ENCODE assay signal across 9 cellular contexts in the genomic region with DNA sequence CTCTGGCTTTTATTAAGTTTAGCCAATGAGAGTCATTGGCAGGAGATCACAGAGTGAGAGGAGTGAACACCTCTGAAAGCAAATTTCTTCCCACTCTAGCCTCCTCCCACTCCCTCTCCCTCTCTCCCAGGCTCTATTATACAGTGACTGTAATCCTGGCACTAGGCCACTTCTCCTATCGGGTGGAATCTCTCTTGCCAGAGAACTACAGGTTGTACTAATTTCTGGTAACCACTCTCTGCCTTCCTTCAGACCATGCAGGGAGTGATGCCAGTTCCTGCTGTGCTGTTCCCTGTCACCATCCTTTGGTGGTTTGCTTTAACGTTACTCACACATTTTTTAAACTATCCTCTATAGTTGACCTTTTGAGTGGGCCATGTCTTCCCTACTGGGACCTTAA.
DNase-seq lines count a peak whose midpoint lies in the region; ATAC-seq and TF ChIP-seq lines count a peak whose summit lies in the region.
"Had no signal": no experiment of that assay in that cellular context is flagged by ENCODE, and none has a peak within 500 bp of the region (broad histone marks: within the 10 kb centered on the region; RNA-seq: fewer than 3 reads in every experiment).

No MANE protein-coding gene starts in this region.

- H3K4me3 ChIP-seq in Jurkat, Clone E6-1 (ENCODE audit: low read length), result no peak overlapping the region
- H3K4me3 ChIP-seq in mesendoderm (ENCODE audit: low read length), result no peak overlapping the region
- no peak overlapping the region for H3K4me3 ChIP-seq in gastroesophageal sphincter

- intact Hi-C loops in CD14-positive monocyte (cut with micrococcal nuclease), result no loop called here

- H3K23ac ChIP-seq in mesendoderm (ENCODE audit: low read length), result no peak overlapping the region

- peaks cover 51% of the 10 kb centered on the region for H3K4me1 Mint-ChIP-seq in CD14-positive monocyte

- in situ Hi-C loops in GM13976 (cut with MboI; ENCODE audit: low sequenced_read_pairs, unreplicated experiment), result no loop called here

- no peak overlapping the region for H2BK5ac ChIP-seq in mesendoderm (ENCODE audit: low read length)

- H3K79me1 ChIP-seq in mesendoderm (ENCODE audit: low read length), result no peaks in the 10 kb centered on the region

- no peaks in the 10 kb centered on the region for H3K79me2 ChIP-seq in mesendoderm (ENCODE audit: control insufficient read depth, insufficient read depth, low read length)

- H3K27me3 Mint-ChIP-seq in CD14-positive monocyte (ENCODE audit: low read depth in 3 of 3), result peaks cover 0 to 3% (median 1%) of the 10 kb centered on the region in 3 donors

- peaks cover 0 to 3% (median 0%) of the 10 kb centered on the region in 7 donors for H3K9me3 Mint-ChIP-seq in CD14-positive monocyte

- H3K56ac ChIP-seq in mesendoderm (ENCODE audit: low read length), result peak overlapping the region; percentile 0

- H3K4me3 Mint-ChIP-seq in CD14-positive monocyte, result no peak overlapping the region

- no CpG with 5 or more reads among the region's 2 CpGs for WGBS in mesendoderm (ENCODE audit: extremely low coverage, insufficient coverage, low lambda C conversion rate)
- 9 to 15% methylated on average over 2 of the region's 2 CpGs for WGBS in gastroesophageal sphincter (ENCODE audit: low coverage in 1 of 2), 2 donors

- H3K36me3 ChIP-seq in mesendoderm (ENCODE audit: control insufficient read depth, insufficient read depth, low read length) (no peaks in the 10 kb centered on the region), gastroesophageal sphincter (no peaks in the 10 kb centered on the region)

- TF ChIP-seq CTCF in CD14-positive monocyte (IDR thresholded peaks at IDR 0.05), result no peak
- no peak for TF ChIP-seq CTCF in GM13976 (IDR thresholded peaks at IDR 0.05; ENCODE audit: borderline replicate concordance, control extremely low read depth, extremely low read depth, insufficient read depth, missing control alignments)
- peak in 1 of 4 experiments; percentile 26 for TF ChIP-seq CTCF in gastroesophageal sphincter (IDR thresholded peaks at IDR 0.05)

- DNase-seq in CD14-positive monocyte (ENCODE audit: low spot score), result peak; percentile 54
- DNase-seq in Jurkat, Clone E6-1 (ENCODE audit: low read depth, low spot score), result peak; percentile 7
- peak; percentile 75 for DNase-seq in amniotic epithelial cell (ENCODE audit: low read depth)
- DNase-seq in mesendoderm, result no peak
- no peak for DNase-seq in GM13976 (ENCODE audit: low spot score)
- DNase-seq: NCI-H1417 treated with DMSO at 0.1 percent for 48 hours had no signal

- peaks cover 6% of the 10 kb centered on the region for H3K4me1 ChIP-seq in mesendoderm (ENCODE audit: control insufficient read depth, low read depth, low read length)
- peaks cover 3 to 34% (median 4%) of the 10 kb centered on the region in 3 donors for H3K4me1 ChIP-seq in gastroesophageal sphincter

- H3K18ac ChIP-seq in mesendoderm (ENCODE audit: low read length), result no peak overlapping the region

- no peak overlapping the region for H3K9ac ChIP-seq in mesendoderm (ENCODE audit: low read length)

- TF ChIP-seq EP300 in gastroesophageal sphincter (IDR thresholded peaks at IDR 0.05), result no peak

- no peaks in the 10 kb centered on the region for H3K9me3 ChIP-seq in gastroesophageal sphincter

- no peak overlapping the region for H2BK120ac ChIP-seq in mesendoderm (ENCODE audit: low read depth, low read length)

- peak overlapping the region; percentile 6 to 91 (median 82) for H3K27ac Mint-ChIP-seq in CD14-positive monocyte

- H3K27ac ChIP-seq in mesendoderm (ENCODE audit: low read depth, low read length), result no peak overlapping the region
- H3K27ac ChIP-seq in gastroesophageal sphincter, result peak overlapping the region in 2 of 4 donors; percentile 55 to 66

- H3K27me3 ChIP-seq in mesendoderm (ENCODE audit: insufficient read depth, low read length, poor library complexity) (no peaks in the 10 kb centered on the region), gastroesophageal sphincter (no peaks in the 10 kb centered on the region)

- no peak overlapping the region for H2BK15ac ChIP-seq in mesendoderm (replicated peaks; ENCODE audit: low read depth)

- H4K5ac ChIP-seq in mesendoderm (ENCODE audit: low read length), result no peak overlapping the region

- TF ChIP-seq POLR2A in gastroesophageal sphincter (IDR thresholded peaks at IDR 0.05), result no peak

- peaks cover 0 to 2% of the 10 kb centered on the region in 2 donors for H3K36me3 Mint-ChIP-seq in CD14-positive monocyte

- no peak overlapping the region for H3K4ac ChIP-seq in mesendoderm (ENCODE audit: low read depth, low read length)

- H3K4me2 ChIP-seq in mesendoderm (ENCODE audit: low read length), result no peak overlapping the region

- no peak for ATAC-seq in HG03457 (IDR thresholded peaks at IDR 0.05; ENCODE audit: unreplicated experiment)
- no peak for ATAC-seq in gastroesophageal sphincter
- no peak for ATAC-seq in GM21360 (IDR thresholded peaks at IDR 0.05; ENCODE audit: unreplicated experiment)

- H2AK5ac ChIP-seq in mesendoderm (ENCODE audit: low read length), result no peak overlapping the region

- no peak overlapping the region for H4K8ac ChIP-seq in mesendoderm (ENCODE audit: low read depth, low read length)

Comparison
In these comparisons a context has a peak if more than half of its experiments do, and no peak if none do; other contexts are left out.
1. DNase-seq: peak in CD14-positive monocyte (single experiment), Jurkat, Clone E6-1 (single experiment) and amniotic epithelial cell (single experiment); none in mesendoderm (single experiment) and GM13976 (single experiment).